8 cellular contexts compared by ENCODE assay signal in the genomic region with DNA sequence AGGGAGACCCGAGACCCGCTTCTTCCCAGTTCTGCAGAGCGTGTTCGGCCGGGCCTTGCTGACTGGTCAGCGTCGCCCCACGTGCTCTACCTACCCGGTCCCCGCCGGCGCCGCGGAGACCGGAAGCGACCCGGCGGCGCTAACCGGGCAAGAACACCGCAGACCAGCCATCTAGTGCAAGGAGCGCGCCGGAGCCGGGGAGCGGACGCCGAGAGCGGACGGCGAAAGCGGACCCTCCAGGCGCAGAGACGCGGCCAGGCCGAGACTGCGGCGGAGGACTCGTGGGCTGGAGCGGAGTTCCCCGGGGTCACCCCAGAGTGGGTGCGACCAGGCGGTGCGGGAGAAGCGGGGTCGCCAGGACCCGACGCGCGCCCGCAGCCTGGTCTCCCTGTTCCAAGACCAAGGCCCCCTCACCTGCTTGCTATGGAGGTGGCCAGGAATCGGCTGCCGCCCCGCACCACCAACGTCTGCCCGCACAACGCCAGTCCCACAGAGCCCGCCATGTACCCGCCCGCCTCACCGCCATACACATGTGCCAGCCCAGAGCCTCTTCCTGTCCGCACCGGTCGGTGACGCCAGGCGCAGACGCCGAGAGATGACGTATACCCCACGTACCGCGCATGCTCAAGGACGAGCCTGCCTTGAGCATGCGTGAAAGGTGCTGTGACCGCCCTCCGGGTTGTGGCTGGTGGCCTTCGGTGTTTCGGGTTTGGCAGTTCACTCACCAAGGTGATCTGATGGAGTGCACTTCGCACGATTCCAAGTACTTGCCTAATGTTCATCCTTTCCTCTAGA. TPM values are rescaled to one million over a fixed set of nuclear protein-coding genes. Genes with fewer than 3 reads are reported as not detected.
DNase-seq lines count a peak whose midpoint lies in the region; ATAC-seq and TF ChIP-seq lines count a peak whose summit lies in the region.

A gene with protein sequence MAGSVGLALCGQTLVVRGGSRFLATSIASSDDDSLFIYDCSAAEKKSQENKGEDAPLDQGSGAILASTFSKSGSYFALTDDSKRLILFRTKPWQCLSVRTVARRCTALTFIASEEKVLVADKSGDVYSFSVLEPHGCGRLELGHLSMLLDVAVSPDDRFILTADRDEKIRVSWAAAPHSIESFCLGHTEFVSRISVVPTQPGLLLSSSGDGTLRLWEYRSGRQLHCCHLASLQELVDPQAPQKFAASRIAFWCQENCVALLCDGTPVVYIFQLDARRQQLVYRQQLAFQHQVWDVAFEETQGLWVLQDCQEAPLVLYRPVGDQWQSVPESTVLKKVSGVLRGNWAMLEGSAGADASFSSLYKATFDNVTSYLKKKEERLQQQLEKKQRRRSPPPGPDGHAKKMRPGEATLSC (minus strand): TSS at position 547 of the 795 bp plus-strand sequence. CDS start 44 bp downstream, at position 503.

- peak within 1 kb of the TSS; percentile 36 for H2BK120ac ChIP-seq in H9 (ENCODE audit: low read depth, low read length, poor library complexity, severe bottlenecking)

- no peak within 1 kb of the TSS for H2AFZ ChIP-seq in H9 (ENCODE audit: low read length)

- no peak within 1 kb of the TSS for H2BK12ac ChIP-seq in H9 (ENCODE audit: insufficient read length, low read depth, low read length)

- H3K18ac ChIP-seq in H9 (ENCODE audit: insufficient read length, low read depth, low read length): peak within 1 kb of the TSS; percentile 86

- H3K27ac Mint-ChIP-seq in H9 (peak within 1 kb of the TSS; percentile 98 to 99 (median 99)), natural killer cell (peak within 1 kb of the TSS; percentile 99)

- peak within 1 kb of the TSS; percentile 65 for H3K4me2 ChIP-seq in H9 (ENCODE audit: insufficient read depth, insufficient read length, low read length)

- H3K79me1 ChIP-seq in H9 (ENCODE audit: insufficient read depth, low read depth, low read length, poor library complexity, severe bottlenecking): no peaks in the 10 kb centered on the region

- no peaks in the 10 kb centered on the region; the same call in 1 of the 2 replicates for H3K27me3 Mint-ChIP-seq in H9 (ENCODE audit: low read depth)
- no peaks in the 10 kb centered on the region for H3K27me3 Mint-ChIP-seq in natural killer cell (ENCODE audit: low read depth in 2 of 2)

- H3K4me1 ChIP-seq in ES-I3 (ENCODE audit: insufficient read depth, low read length): no peaks in the 10 kb centered on the region
- H3K4me1 ChIP-seq in H9 (ENCODE audit: insufficient read depth, low read length): no peaks in the 10 kb centered on the region

- intact Hi-C loops in natural killer cell (cut with micrococcal nuclease): loop anchor here (1.0 kb wide), 1 partner anchor 14 kb away; a partner anchor contains a TSS

- no peaks in the 10 kb centered on the region for H4K20me1 ChIP-seq in H9 (ENCODE audit: control insufficient read depth, insufficient read depth, insufficient read length)

- H3K36me3 Mint-ChIP-seq in H9 (ENCODE audit: insufficient read depth in 1 of 3, low read depth in 3 of 3): peaks cover 20 to 39% (median 28%) of the 10 kb centered on the region in 3 experiments; a peak in 6 of 7 replicates
- H3K36me3 Mint-ChIP-seq in natural killer cell: no peaks in the 10 kb centered on the region

- peaks cover 15 to 22% of the 10 kb centered on the region in 2 experiments for H3K4me1 Mint-ChIP-seq in H9
- H3K4me1 Mint-ChIP-seq in natural killer cell: peaks cover 32 to 33% of the 10 kb centered on the region in 2 donors

- TF ChIP-seq CTCF in H9 (conservative IDR thresholded peaks at IDR 0.05) (no peak), natural killer cell (IDR thresholded peaks at IDR 0.05) (no peak)

- H3K4me3 Mint-ChIP-seq in H9 (peak within 1 kb of the TSS; percentile 93 to 98), natural killer cell (peak within 1 kb of the TSS; percentile 99)

- H3K9me3 ChIP-seq in ES-I3 (ENCODE audit: control insufficient read depth, insufficient read depth, low read length) (no peaks in the 10 kb centered on the region), H9 (ENCODE audit: control insufficient read depth, low read depth, low read length) (no peaks in the 10 kb centered on the region)

- H2BK15ac ChIP-seq in H9 (ENCODE audit: low read depth, low read length): no peak within 1 kb of the TSS

- H3T11ph ChIP-seq in H9 (ENCODE audit: low read length): no peak within 1 kb of the TSS

- H2BK20ac ChIP-seq in H9 (ENCODE audit: low read depth, low read length, poor library complexity, severe bottlenecking): no peak within 1 kb of the TSS

- DNase-seq in H9 (peak; percentile 98), M059J (ENCODE audit: low read depth) (peak; percentile 98), fibroblast of peridontal ligament (ENCODE audit: extremely low read depth) (peak; percentile 96), natural killer cell (peak; percentile 100)
- peak; percentile 97 for DNase-seq in activated T-helper 9 cell treated with anti-CD3 and anti-CD28 coated beads, Interleukin-2, amount 50 U/mL, for 16 hours (ENCODE audit: low read depth)
- DNase-seq in stimulated activated naive CD4-positive, alpha-beta T cell (lab: John Stamatoyannopoulos, UW): peak; percentile 97 to 98 (median 98)

- H4K8ac ChIP-seq in H9 (replicated peaks; ENCODE audit: insufficient read length, low read depth, low read length): no peak within 1 kb of the TSS

- H3K23me2 ChIP-seq in H9 (ENCODE audit: insufficient read length, low read depth, low read length, poor library complexity, severe bottlenecking): peaks cover 11% of the 10 kb centered on the region

- TF ChIP-seq POLR2A in Raji (IDR thresholded peaks at IDR 0.05; ENCODE audit: insufficient read depth, low read depth, low read length): peak; percentile 99

- peak; percentile 78 to 94 (median 84) for ATAC-seq in natural killer cell

- H3K27me3 ChIP-seq in H9 (ENCODE audit: insufficient read depth, low read length): no peaks in the 10 kb centered on the region

- H3K14ac ChIP-seq in H9 (ENCODE audit: insufficient read depth, low read length): peak within 1 kb of the TSS; percentile 88

- H3K79me2 ChIP-seq in H9 (ENCODE audit: insufficient read depth, low read length): peaks cover 4% of the 10 kb centered on the region; the same call in 1 of the 2 replicates

- no peak within 1 kb of the TSS for H4K91ac ChIP-seq in H9 (ENCODE audit: insufficient read length, low read depth, low read length)

- H3K36me3 ChIP-seq in ES-I3 (ENCODE audit: insufficient read depth, low read length): no peaks in the 10 kb centered on the region; the same call in 1 of the 2 replicates

- no peak within 1 kb of the TSS for H3K56ac ChIP-seq in H9 (ENCODE audit: insufficient read length, low read depth, low read length)

- no peak within 1 kb of the TSS for H2AK5ac ChIP-seq in H9 (ENCODE audit: insufficient read length, low read length)

- no peak within 1 kb of the TSS for H3K27ac ChIP-seq in H9 (ENCODE audit: insufficient read length, low read depth, low read length)

- H3K9ac ChIP-seq in ES-I3 (ENCODE audit: low read depth, low read length) (peak within 1 kb of the TSS; percentile 93), H9 (ENCODE audit: extremely low read depth, insufficient read length, low read length) (peak within 1 kb of the TSS; percentile 88)

- no peak within 1 kb of the TSS for H4K5ac ChIP-seq in H9 (ENCODE audit: insufficient read length, low read depth, low read length)

- H3K23ac ChIP-seq in H9 (ENCODE audit: insufficient read length, low read depth, low read length): no peak within 1 kb of the TSS

- H2BK5ac ChIP-seq in H9 (ENCODE audit: insufficient read length, low read length): no peak within 1 kb of the TSS

- no peak within 1 kb of the TSS; the same call in 1 of the 2 replicates for H3K4ac ChIP-seq in H9 (ENCODE audit: low read depth, low read length)

- peaks cover 0 to 4% of the 10 kb centered on the region in 2 experiments; a peak in 1 of 5 replicates for H3K9me3 Mint-ChIP-seq in H9
- no peaks in the 10 kb centered on the region for H3K9me3 Mint-ChIP-seq in natural killer cell

- WGBS in H9 (ENCODE audit: extremely low coverage, insufficient read length, low lambda C conversion rate): no CpG with 5 or more reads among the region's 80 CpGs

RNA-seq across cellular contexts. Expression of the gene that starts here (rescaled TPM):
- total RNA-seq in H9 (2021) (53.0 and 54.4 TPM in 2 replicates), natural killer cell (10 to 100 TPM; 11.1 to 15.5 (median 14.0) TPM)
- 12.0 and 21.0 TPM in 2 replicates for total RNA-seq in M059J (2014; rRNA removed; shearing (Covaris generic))
